Comparison of ENCODE assay signal across 1 cellular context in genomic region chr17:28112199-28112995, GRCh38.
TF ChIP-seq lines count a peak whose summit lies in the region.

No MANE protein-coding gene starts in this region.

TF ChIP-seq in IMR-90, 13 proteins besides CTCF, POLR2A, EP300 and RAD21 (continued from another document):
- TF ChIP-seq USF2 (IDR thresholded peaks at IDR 0.05; ENCODE audit: low read depth, low read length), result no peak
TF ChIP-seq in IMR-90: peak in this region for 1.
